ENCODE assay signal across 34 cellular contexts in genomic region chr4:5574386-5574785, GRCh38.
"Had no signal": no experiment of that assay in that cellular context is flagged by ENCODE, and none has a peak within 500 bp of the region (broad histone marks: within the 10 kb centered on the region; RNA-seq: fewer than 3 reads in every experiment).

No MANE protein-coding gene starts in this region.

- DNase-seq: Karpas-422, Kasumi-1, MG63, MM.1S, MV-4-11, NCI-H1048, NCI-H1092, NCI-H1092 treated with DMSO at 0.1 percent for 48 hours, NCI-H1105, NCI-H1105 treated with DMSO at 0.1 percent for 48 hours, NCI-H1417, NCI-H1417 treated with DMSO at 0.1 percent for 48 hours, NCI-H1436, NCI-H1436 treated with DMSO at 0.1 percent for 48 hours, NCI-H146, NCI-H1694, NCI-H1694 treated with DMSO at 0.1 percent for 48 hours, NCI-H187, NCI-H187 treated with DMSO at 0.1 percent for 48 hours, NCI-H1930, NCI-H2029, NCI-H2029 treated with DMSO at 0.1 percent for 48 hours, NCI-H2081, NCI-H2081 treated with DMSO at 0.1 percent for 48 hours, NCI-H2107, NCI-H2171, NCI-H2171 treated with DMSO at 0.1 percent for 48 hours, NCI-H2227 treated with DMSO at 0.1 percent for 48 hours, NCI-H226, NCI-H345, NCI-H446, NCI-H446 treated with DMSO at 0.1 percent for 48 hours, NCI-H510A, NCI-H510A treated with DMSO at 0.1 percent for 48 hours had no signal

- H3K27me3 ChIP-seq: MG63 had no signal

- H3K36me3 ChIP-seq: MG63 had no signal

- H3K9me3 ChIP-seq: MG63 had no signal

- H3K4me3 ChIP-seq: MG63 had no signal
